In the genomic region with DNA sequence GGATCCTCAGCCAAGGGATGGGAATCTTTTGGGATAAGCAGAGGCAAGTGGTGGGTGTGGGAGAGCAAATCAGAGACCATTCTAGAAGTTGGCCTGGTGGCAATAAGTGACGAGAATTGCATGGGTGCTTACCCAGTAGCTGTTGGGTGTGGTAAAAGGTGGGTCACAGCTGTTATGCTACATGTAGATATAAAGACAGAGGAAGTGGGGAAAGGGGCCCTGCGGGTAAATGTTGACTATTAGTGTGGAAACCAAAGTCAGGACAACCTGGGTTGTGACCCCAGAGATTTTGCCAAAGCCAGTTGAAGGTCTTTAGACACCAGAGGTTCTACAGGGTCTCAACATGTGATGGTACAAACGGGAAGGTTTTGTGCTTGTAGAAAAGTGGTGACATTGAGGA, we compare ENCODE assay signal across 19 cellular contexts.
"Had no signal": no experiment of that assay in that cellular context is flagged by ENCODE, and none has a peak within 500 bp of the region (broad histone marks: within the 10 kb centered on the region; RNA-seq: fewer than 3 reads in every experiment).

No MANE protein-coding gene starts in this region.

- ATAC-seq: gastroesophageal sphincter; stimulated activated naive B cell treated with anti-CD40 and anti-IgM and Interleukin-4, amounts not matched to agents 10 μg/mL and 1 μg/mL and 100 μg/mL, for 72 hours; stimulated activated naive CD8-positive, alpha-beta T cell treated with anti-CD3 and anti-CD28 coated beads, Interleukin-15, amount 100 ng/mL, for 72 hours; upper lobe of right lung had no signal

- H3K4me1 ChIP-seq: esophagus squamous epithelium, gastroesophageal sphincter, spleen, testis, tibial nerve, upper lobe of right lung, vagina had no signal

- H3K4me3 ChIP-seq: esophagus squamous epithelium, gastroesophageal sphincter, spleen, testis, tibial nerve, upper lobe of right lung, vagina had no signal

- H3K9me3 ChIP-seq: esophagus squamous epithelium, testis, upper lobe of right lung, vagina had no signal

- H3K27ac ChIP-seq: esophagus squamous epithelium, gastroesophageal sphincter, spleen, testis, tibial nerve, upper lobe of right lung, vagina had no signal

- DNase-seq: dermis blood vessel endothelial cell; esophagus squamous epithelium; foreskin fibroblast; hippocampal formation; left colon; mesendoderm; naive B cell; nephron progenitor cell; spleen; stimulated activated CD4-positive, alpha-beta T cell treated with anti-CD3 and anti-CD28 coated beads, Interleukin-15, amount 100 ng/mL, for 24 hours; stimulated activated CD4-positive, alpha-beta T cell treated with anti-CD3 and anti-CD28 coated beads, Interleukin-1b, Interleukin-23, amount 100 ng/mL, for 48 hours; stimulated activated CD4-positive, alpha-beta T cell treated with anti-CD3 and anti-CD28 coated beads, Interleukin-4, amount 100 ng/mL, for 4 hours; stimulated activated naive B cell treated with anti-CD40 and anti-IgM and Interleukin-4, amounts not matched to agents 10 μg/mL and 1 μg/mL and 100 μg/mL, for 72 hours; stimulated activated naive CD8-positive, alpha-beta T cell treated with anti-CD3 and anti-CD28 coated beads, Interleukin-15, amount 100 ng/mL, for 72 hours; testis; upper lobe of right lung had no signal

- H3K27me3 ChIP-seq: esophagus squamous epithelium, spleen, testis, tibial nerve, upper lobe of right lung, vagina had no signal

- H3K36me3 ChIP-seq: esophagus squamous epithelium, gastroesophageal sphincter, spleen, tibial nerve, upper lobe of right lung, vagina had no signal
